17 cellular contexts compared by ENCODE assay signal in genomic region chr2:174792309-174793025, GRCh38. TPM values are rescaled to one million over a fixed set of nuclear protein-coding genes. Genes with fewer than 3 reads are reported as not detected.
"Had no signal": no experiment of that assay in that cellular context is flagged by ENCODE, and none has a peak within 500 bp of the region (broad histone marks: within the 10 kb centered on the region; RNA-seq: fewer than 3 reads in every experiment).

No MANE protein-coding gene starts in this region.

- DNase-seq: activated CD4-positive, alpha-beta T cell treated with anti-CD3 and anti-CD28 coated beads, Interleukin-2, amount 10 ng/mL, durations not matched to agents 7 days and 5 days; activated CD8-positive, alpha-beta memory T cell treated with anti-CD3 and anti-CD28 coated beads for 24 hours; activated naive CD4-positive, alpha-beta T cell treated with anti-CD3 and anti-CD28 coated beads for 36 hours; activated naive CD8-positive, alpha-beta T cell treated with anti-CD3 and anti-CD28 coated beads, Interleukin-2, amount 50 U/mL, for 24 hours; aorta; esophagus squamous epithelium; hypothalamus; kidney glomerular epithelial cell; posterior cingulate gyrus; stimulated activated CD4-positive, alpha-beta T cell treated with anti-CD3 and anti-CD28 coated beads, Interleukin-2, amount 100 ng/mL, for 48 hours; tibial artery had no signal

- H3K27ac ChIP-seq: esophagus squamous epithelium, tibial artery, vagina had no signal

- H3K27ac Mint-ChIP-seq: activated CD4-positive, alpha-beta T cell treated with anti-CD3 and anti-CD28 coated beads, Interleukin-2, amount 10 ng/mL, durations not matched to agents 7 days and 5 days; activated naive CD4-positive, alpha-beta T cell treated with anti-CD3 and anti-CD28 coated beads for 36 hours; activated T-helper 17 cell treated with anti-CD3 and anti-CD28 coated beads, Interleukin-2, amount 50 U/mL, for 72 hours; natural killer cell treated with Interleukin-12 subunit alpha and Interleukin-12 subunit beta and Interleukin-15 and Interleukin-18, amount 100 ng/mL, for 72 hours; stimulated activated memory B cell treated with anti-CD40 and anti-IgM and Interleukin-4, amounts not matched to agents 10 μg/mL and 1 μg/mL and 100 μg/mL, for 72 hours had no signal

- H3K4me1 ChIP-seq: tibial artery had no signal

- H3K4me3 Mint-ChIP-seq: activated CD4-positive, alpha-beta T cell treated with anti-CD3 and anti-CD28 coated beads, Interleukin-2, amount 10 ng/mL, durations not matched to agents 7 days and 5 days; activated naive CD4-positive, alpha-beta T cell treated with anti-CD3 and anti-CD28 coated beads for 36 hours; activated naive CD8-positive, alpha-beta T cell treated with anti-CD3 and anti-CD28 coated beads, Interleukin-2, amount 50 U/mL, for 24 hours; activated T-helper 17 cell treated with anti-CD3 and anti-CD28 coated beads, Interleukin-2, amount 50 U/mL, for 72 hours; natural killer cell treated with Interleukin-12 subunit alpha and Interleukin-12 subunit beta and Interleukin-15 and Interleukin-18, amount 100 ng/mL, for 72 hours; stimulated activated memory B cell treated with anti-CD40 and anti-IgM and Interleukin-4, amounts not matched to agents 10 μg/mL and 1 μg/mL and 100 μg/mL, for 72 hours had no signal

- H3K4me3 ChIP-seq: esophagus squamous epithelium, tibial artery, vagina had no signal

- ATAC-seq: activated naive CD8-positive, alpha-beta T cell treated with anti-CD3 and anti-CD28 coated beads, Interleukin-2, amount 50 U/mL, for 24 hours; activated T-helper 17 cell treated with anti-CD3 and anti-CD28 coated beads, Interleukin-2, amount 50 U/mL, for 72 hours; natural killer cell treated with Interleukin-12 subunit alpha and Interleukin-12 subunit beta and Interleukin-15 and Interleukin-18, amount 100 ng/mL, for 72 hours; stimulated activated memory B cell treated with anti-CD40 and anti-IgM and Interleukin-4, amounts not matched to agents 10 μg/mL and 1 μg/mL and 100 μg/mL, for 72 hours had no signal

- H3K27me3 ChIP-seq: esophagus squamous epithelium, tibial artery, vagina had no signal

- H3K9me3 ChIP-seq: esophagus squamous epithelium, tibial artery, vagina had no signal

- H3K27me3 Mint-ChIP-seq: activated CD4-positive, alpha-beta T cell treated with anti-CD3 and anti-CD28 coated beads, Interleukin-2, amount 10 ng/mL, durations not matched to agents 7 days and 5 days; activated naive CD8-positive, alpha-beta T cell treated with anti-CD3 and anti-CD28 coated beads, Interleukin-2, amount 50 U/mL, for 24 hours; activated T-helper 17 cell treated with anti-CD3 and anti-CD28 coated beads, Interleukin-2, amount 50 U/mL, for 72 hours had no signal

- H3K36me3 ChIP-seq: esophagus squamous epithelium, tibial artery, vagina had no signal

- H3K36me3 Mint-ChIP-seq: natural killer cell treated with Interleukin-12 subunit alpha and Interleukin-12 subunit beta and Interleukin-15 and Interleukin-18, amount 100 ng/mL, for 72 hours; stimulated activated memory B cell treated with anti-CD40 and anti-IgM and Interleukin-4, amounts not matched to agents 10 μg/mL and 1 μg/mL and 100 μg/mL, for 72 hours had no signal

- H3K9me3 Mint-ChIP-seq: activated CD4-positive, alpha-beta T cell treated with anti-CD3 and anti-CD28 coated beads, Interleukin-2, amount 10 ng/mL, durations not matched to agents 7 days and 5 days; activated naive CD4-positive, alpha-beta T cell treated with anti-CD3 and anti-CD28 coated beads for 36 hours; activated naive CD8-positive, alpha-beta T cell treated with anti-CD3 and anti-CD28 coated beads, Interleukin-2, amount 50 U/mL, for 24 hours; activated T-helper 17 cell treated with anti-CD3 and anti-CD28 coated beads, Interleukin-2, amount 50 U/mL, for 72 hours; natural killer cell treated with Interleukin-12 subunit alpha and Interleukin-12 subunit beta and Interleukin-15 and Interleukin-18, amount 100 ng/mL, for 72 hours; stimulated activated memory B cell treated with anti-CD40 and anti-IgM and Interleukin-4, amounts not matched to agents 10 μg/mL and 1 μg/mL and 100 μg/mL, for 72 hours had no signal

RNA-seq across cellular contexts. Expression of gene CHRNA1, which starts 28.2 kb away (rescaled TPM):
- total RNA-seq: activated CD4-positive, alpha-beta T cell treated with anti-CD3 and anti-CD28 coated beads, Interleukin-2, amount 10 ng/mL, durations not matched to agents 7 days and 5 days; activated naive CD4-positive, alpha-beta T cell treated with anti-CD3 and anti-CD28 coated beads for 36 hours; aorta; cerebellum; esophagus squamous epithelium; natural killer cell treated with Interleukin-12 subunit alpha and Interleukin-12 subunit beta and Interleukin-15 and Interleukin-18, amount 100 ng/mL, for 72 hours; T-helper 2 cell treated with Interferon-gamma antibody and Interleukin-4, amounts not matched to agents 100 ng/mL and 5 ng/mL, for 36 hours; vagina had no signal
